ENCODE assay signal across 37 cellular contexts in the genomic region with DNA sequence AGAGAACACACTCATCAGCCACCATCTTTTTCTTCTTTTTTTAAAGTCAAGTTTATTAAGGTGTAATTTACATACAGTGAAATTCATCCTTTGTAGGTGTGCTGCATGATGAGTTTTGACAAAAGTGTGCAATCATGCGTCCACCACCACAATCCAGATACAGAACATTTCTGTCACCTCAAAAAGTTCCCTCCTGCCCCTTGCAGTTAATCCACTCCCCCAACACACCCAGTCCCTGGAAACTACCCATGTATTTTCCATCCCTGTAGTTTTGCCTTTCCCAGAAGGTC. TPM values are rescaled to one million over a fixed set of nuclear protein-coding genes. Genes with fewer than 3 reads are reported as not detected.
"Had no signal": no experiment of that assay in that cellular context is flagged by ENCODE, and none has a peak within 500 bp of the region (broad histone marks: within the 10 kb centered on the region; RNA-seq: fewer than 3 reads in every experiment).

No MANE protein-coding gene starts in this region.

- H3K9me3 Mint-ChIP-seq: activated B cell treated with CpG ODN at 0.5 μM for 24 hours; activated naive CD8-positive, alpha-beta T cell treated with anti-CD3 and anti-CD28 coated beads for 36 hours; activated T-helper 1 cell treated with anti-CD3 and anti-CD28 coated beads, Interleukin-12 subunit alpha, Interleukin-12 subunit beta, Interleukin-2, Interleukin-4 antibody, amounts not matched to agents 30 ng/mL and 10 ng/mL and 1 ng/mL, durations not matched to agents 14 hours and 24 hours and 36 hours; central memory CD8-positive, alpha-beta T cell had no signal

- H3K27ac Mint-ChIP-seq: activated B cell treated with CpG ODN at 0.5 μM for 24 hours; activated CD4-positive, alpha-beta memory T cell treated with anti-CD3 and anti-CD28 coated beads for 36 hours; activated naive CD8-positive, alpha-beta T cell treated with anti-CD3 and anti-CD28 coated beads for 36 hours; activated T-helper 1 cell treated with anti-CD3 and anti-CD28 coated beads, Interleukin-12 subunit alpha, Interleukin-12 subunit beta, Interleukin-2, Interleukin-4 antibody, amounts not matched to agents 30 ng/mL and 10 ng/mL and 1 ng/mL, durations not matched to agents 14 hours and 24 hours and 36 hours had no signal

- H3K9me3 ChIP-seq: ascending aorta had no signal

- H3K4me3 ChIP-seq: ascending aorta, cardiac muscle cell, MG63, SJCRH30, SK-N-MC had no signal

- H3K27me3 ChIP-seq: ascending aorta, MG63, SJCRH30 had no signal

- H3K4me1 Mint-ChIP-seq: activated naive CD8-positive, alpha-beta T cell treated with anti-CD3 and anti-CD28 coated beads for 36 hours; central memory CD8-positive, alpha-beta T cell had no signal

- H3K4me1 ChIP-seq: ascending aorta had no signal

- H3K4me3 Mint-ChIP-seq: activated B cell treated with CpG ODN at 0.5 μM for 24 hours; activated CD4-positive, alpha-beta memory T cell treated with anti-CD3 and anti-CD28 coated beads for 36 hours; activated naive CD8-positive, alpha-beta T cell treated with anti-CD3 and anti-CD28 coated beads for 36 hours; activated T-cell treated with anti-CD3 and anti-CD28 coated beads, Interleukin-2, amount 50 U/mL, for 4 hours; activated T-helper 1 cell treated with anti-CD3 and anti-CD28 coated beads, Interleukin-12 subunit alpha, Interleukin-12 subunit beta, Interleukin-2, Interleukin-4 antibody, amounts not matched to agents 30 ng/mL and 10 ng/mL and 1 ng/mL, durations not matched to agents 14 hours and 24 hours and 36 hours; central memory CD8-positive, alpha-beta T cell had no signal

- ATAC-seq: activated T-cell treated with anti-CD3 and anti-CD28 coated beads, Interleukin-2, amount 50 U/mL, for 4 hours had no signal

- H3K36me3 ChIP-seq: ascending aorta, cardiac muscle cell, MG63, SJCRH30 had no signal

- H3K27ac ChIP-seq: ascending aorta, cardiac muscle cell, SJCRH30, SK-N-MC, VCaP had no signal

- H3K36me3 Mint-ChIP-seq: activated CD4-positive, alpha-beta memory T cell treated with anti-CD3 and anti-CD28 coated beads for 36 hours; activated naive CD8-positive, alpha-beta T cell treated with anti-CD3 and anti-CD28 coated beads for 36 hours had no signal

- DNase-seq: activated B cell treated with CpG ODN at 0.5 μM for 24 hours; activated CD4-positive, alpha-beta memory T cell treated with anti-CD3 and anti-CD28 coated beads for 36 hours; activated CD4-positive, alpha-beta T cell treated with anti-CD3 and anti-CD28 coated beads for 4 hours; activated CD4-positive, alpha-beta T cell treated with anti-CD3 and anti-CD28 coated beads, Interleukin-2, amount 50 U/mL, for 1 hour; activated CD4-positive, CD25-positive, alpha-beta regulatory T cell treated with anti-CD3 and anti-CD28 coated beads, Interleukin-2, amount 50 U/mL, for 72 hours; activated CD8-positive, alpha-beta memory T cell treated with anti-CD3 and anti-CD28 coated beads, Interleukin-2, amount 50 U/mL, for 4 hours; activated gamma-delta T cell treated with Interleukin-2 at 50 U/mL for 16 hours; activated naive CD4-positive, alpha-beta T cell treated with anti-CD3 and anti-CD28 coated beads, Interleukin-2, amount 50 U/mL, for 16 hours; activated naive CD8-positive, alpha-beta T cell treated with anti-CD3 and anti-CD28 coated beads for 36 hours; activated T-cell treated with anti-CD3 and anti-CD28 coated beads for 4 hours; activated T-cell treated with anti-CD3 and anti-CD28 coated beads, Interleukin-2, amount 50 U/mL, for 4 hours; amniotic stem cell; Kasumi-1; KBM-7; MG63; NCI-H1048; NCI-H1105 treated with DMSO at 0.1 percent for 48 hours; NCI-H1436; NCI-H1694 treated with DMSO at 0.1 percent for 48 hours; NCI-H2029 treated with DMSO at 0.1 percent for 48 hours; NCI-H2107; NCI-H2171; NCI-H510A; NCI-H526; NCI-H748 treated with DMSO at 0.1 percent for 48 hours; NK-92 treated with Interleukin-12 subunit alpha and Interleukin-12 subunit beta, amount 100 ng/mL, for 24 hours; SHP77; SJCRH30; T-helper 1 cell; T-helper 2 cell; T-helper 9 cell had no signal

RNA-seq across cellular contexts. Expression of a gene that starts 8.0 kb away (rescaled TPM):
- total RNA-seq: activated CD4-positive, alpha-beta memory T cell treated with anti-CD3 and anti-CD28 coated beads for 36 hours; activated naive CD8-positive, alpha-beta T cell treated with anti-CD3 and anti-CD28 coated beads for 36 hours; activated T-cell treated with anti-CD3 and anti-CD28 coated beads, Interleukin-2, amount 50 U/mL, for 4 hours; activated T-helper 1 cell treated with anti-CD3 and anti-CD28 coated beads, Interleukin-12 subunit alpha, Interleukin-12 subunit beta, Interleukin-2, Interleukin-4 antibody, amounts not matched to agents 30 ng/mL and 10 ng/mL and 1 ng/mL, durations not matched to agents 14 hours and 24 hours and 36 hours; ascending aorta had no signal
